1 cellular context compared by ENCODE assay signal in the genomic region with DNA sequence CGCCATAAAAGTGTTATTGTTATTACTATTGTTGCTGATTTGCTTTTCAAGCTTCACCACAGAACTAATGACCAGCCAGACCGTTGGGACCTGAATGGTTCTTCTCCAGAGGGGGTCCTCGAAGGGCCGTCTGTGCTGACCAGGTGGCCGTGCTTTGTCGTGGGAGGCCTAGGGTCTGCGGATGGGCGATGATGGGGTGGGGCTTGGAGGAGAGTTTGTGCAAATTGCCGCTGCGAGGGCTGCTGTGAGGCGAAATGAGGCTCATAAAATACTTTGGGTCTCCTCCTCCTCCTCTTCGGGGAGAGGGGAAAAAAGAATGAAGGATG.
TF ChIP-seq lines count a peak whose summit lies in the region.

No MANE protein-coding gene starts in this region.

TF ChIP-seq in HEK293, 187 proteins besides CTCF, POLR2A, EP300 and RAD21 (continued from another document):
- TF ChIP-seq ZNF645 (tag by site-specific recombination; IDR thresholded peaks at IDR 0.05) (no peak), ZXDB (tag by site-specific recombination; IDR thresholded peaks at IDR 0.05) (no peak), GLIS2 (tag by site-specific recombination; IDR thresholded peaks at IDR 0.05) (peak; percentile 82; the same call in 1 of the 2 replicates), ZNF280D (tag by site-specific recombination; IDR thresholded peaks at IDR 0.05) (no peak), ZBTB21 (tag by site-specific recombination; IDR thresholded peaks at IDR 0.05) (no peak), ZNF518A (tag by site-specific recombination; conservative IDR thresholded peaks at IDR 0.05; ENCODE audit: low read depth) (no peak)
